8 cellular contexts compared by ENCODE assay signal in genomic region chr7:99505324-99505662, GRCh38. TPM values are rescaled to one million over a fixed set of nuclear protein-coding genes. Genes with fewer than 3 reads are reported as not detected.
DNase-seq lines count a peak whose midpoint lies in the region; ATAC-seq and TF ChIP-seq lines count a peak whose summit lies in the region.

No MANE protein-coding gene starts in this region.

- no peaks in the 10 kb centered on the region for H3K36me3 ChIP-seq in smooth muscle cell (ENCODE audit: low read depth)

- peak overlapping the region; percentile 83 for H3K27ac ChIP-seq in foreskin keratinocyte
- peak overlapping the region; percentile 91 for H3K27ac ChIP-seq in smooth muscle cell (ENCODE audit: low read depth)

- H3K4me1 ChIP-seq in foreskin keratinocyte (no peaks in the 10 kb centered on the region), smooth muscle cell (ENCODE audit: low read depth) (peaks cover 12% of the 10 kb centered on the region)

- peaks cover 61% of the 10 kb centered on the region for H3K79me2 ChIP-seq in smooth muscle cell (ENCODE audit: low read depth)

- H3K9me3 Mint-ChIP-seq in activated naive CD4-positive, alpha-beta T cell treated with anti-CD3 and anti-CD28 coated beads, Interleukin-2, amount 10 ng/mL, durations not matched to agents 7 days and 5 days: no peaks in the 10 kb centered on the region

- no peaks in the 10 kb centered on the region for H3F3A ChIP-seq in smooth muscle cell (ENCODE audit: low read depth)

- CTCF ChIA-PET in activated naive CD4-positive, alpha-beta T cell treated with anti-CD3 and anti-CD28 coated beads, Interleukin-2, amount 10 ng/mL, durations not matched to agents 7 days and 5 days (lab: Charles Lee): no interaction called here

- H3K27me3 Mint-ChIP-seq in activated naive CD4-positive, alpha-beta T cell treated with anti-CD3 and anti-CD28 coated beads, Interleukin-2, amount 10 ng/mL, durations not matched to agents 7 days and 5 days: no peaks in the 10 kb centered on the region

- TF ChIP-seq CTCF in foreskin keratinocyte (conservative IDR thresholded peaks at IDR 0.05): no peak
- TF ChIP-seq CTCF in smooth muscle cell (IDR thresholded peaks at IDR 0.05; ENCODE audit: borderline replicate concordance, insufficient read depth, poor library complexity, severe bottlenecking): no peak

- H2AFZ ChIP-seq in smooth muscle cell (ENCODE audit: low read depth): peak overlapping the region; percentile 97

- H3K9me3 ChIP-seq in smooth muscle cell (replicated peaks; ENCODE audit: low read depth): no peaks in the 10 kb centered on the region

- peaks cover 12% of the 10 kb centered on the region for H3K36me3 Mint-ChIP-seq in activated naive CD4-positive, alpha-beta T cell treated with anti-CD3 and anti-CD28 coated beads, Interleukin-2, amount 10 ng/mL, durations not matched to agents 7 days and 5 days

- peak; percentile 4 for ATAC-seq in SK-N-SH treated with all-trans-retinoic acid at 6 μM for 48 hours
- ATAC-seq in foreskin keratinocyte: no peak
- ATAC-seq in GM21515 (IDR thresholded peaks at IDR 0.05; ENCODE audit: unreplicated experiment): no peak

- H3K9ac ChIP-seq in smooth muscle cell (ENCODE audit: low read depth): peak overlapping the region; percentile 92

- DNase-seq in activated naive CD4-positive, alpha-beta T cell treated with anti-CD3 and anti-CD28 coated beads, Interleukin-2, amount 10 ng/mL, durations not matched to agents 7 days and 5 days: no peak
- no peak for DNase-seq in activated naive CD4-positive, alpha-beta T cell treated with Interleukin-2 at 50 U/mL for 16 hours
- DNase-seq in foreskin keratinocyte (no peak), smooth muscle cell (lab: John Stamatoyannopoulos, UW; ENCODE audit: unreplicated experiment) (no peak), activated gamma-delta T cell (lab: John Stamatoyannopoulos, UW) (no peak), putamen (ENCODE audit: low spot score) (no peak)

- 3% methylated on average over 11 of the region's 11 CpGs for WGBS in smooth muscle cell (ENCODE audit: low lambda C conversion rate)

- peak overlapping the region; percentile 99 for H3K27ac Mint-ChIP-seq in activated naive CD4-positive, alpha-beta T cell treated with anti-CD3 and anti-CD28 coated beads, Interleukin-2, amount 10 ng/mL, durations not matched to agents 7 days and 5 days

- peaks cover 39% of the 10 kb centered on the region for H3K4me1 Mint-ChIP-seq in activated naive CD4-positive, alpha-beta T cell treated with anti-CD3 and anti-CD28 coated beads, Interleukin-2, amount 10 ng/mL, durations not matched to agents 7 days and 5 days

- peak overlapping the region; percentile 94 for H3K4me2 ChIP-seq in smooth muscle cell

- H4K20me1 ChIP-seq in smooth muscle cell (ENCODE audit: low read depth): peaks cover 25% of the 10 kb centered on the region

- peak overlapping the region; percentile 96 for H3K4me3 ChIP-seq in smooth muscle cell

- H3K27me3 ChIP-seq in foreskin keratinocyte (no peaks in the 10 kb centered on the region), smooth muscle cell (ENCODE audit: low read depth) (no peaks in the 10 kb centered on the region)

- H3K4me3 Mint-ChIP-seq in activated naive CD4-positive, alpha-beta T cell treated with anti-CD3 and anti-CD28 coated beads, Interleukin-2, amount 10 ng/mL, durations not matched to agents 7 days and 5 days: peak overlapping the region; percentile 93

TF ChIP-seq in SK-N-SH treated with all-trans-retinoic acid at 6 μM for 48 hours, 23 proteins besides CTCF, POLR2A, EP300 and RAD21:
- TF ChIP-seq OSR1 (CRISPR knock-in tag; IDR thresholded peaks at IDR 0.05): no peak
- no peak for TF ChIP-seq TCF4 (CRISPR knock-in tag; IDR thresholded peaks at IDR 0.05; ENCODE audit: borderline replicate concordance)
- no peak for TF ChIP-seq PPARA (CRISPR knock-in tag; IDR thresholded peaks at IDR 0.05; ENCODE audit: borderline replicate concordance)

RNA-seq across cellular contexts. Expression of gene ZKSCAN5, which starts 0.8 kb away (rescaled TPM):
- total RNA-seq in foreskin keratinocyte: 10.7 and 11.1 TPM in 2 replicates
- polyA plus RNA-seq in foreskin keratinocyte: 4.3 and 4.4 TPM in 2 replicates
- 16.5 and 20.2 TPM in 2 replicates for total RNA-seq in smooth muscle cell
- polyA plus RNA-seq in smooth muscle cell: 7.6 and 8.4 TPM in 2 replicates

RNA-seq across cellular contexts. Expression of gene ZNF394, which starts 5.2 kb away (rescaled TPM):
- total RNA-seq in foreskin keratinocyte (14.7 and 15.4 TPM in 2 replicates), smooth muscle cell (14.6 and 27.7 TPM in 2 replicates)
- polyA plus RNA-seq in foreskin keratinocyte (10.6 and 10.7 TPM in 2 replicates), smooth muscle cell (13.2 and 21.2 TPM in 2 replicates)

RNA-seq across cellular contexts. Expression of gene ZNF789, which starts 32.6 kb away (rescaled TPM):
- 4.2 and 6.1 TPM in 2 replicates for total RNA-seq in foreskin keratinocyte
- 2.4 and 2.8 TPM in 2 replicates for polyA plus RNA-seq in foreskin keratinocyte
- total RNA-seq in smooth muscle cell: 1.6 and 2.5 TPM in 2 replicates
- 2.2 and 4.0 TPM in 2 replicates for polyA plus RNA-seq in smooth muscle cell

RNA-seq across cellular contexts. Expression of gene ATP5MF, which starts 39.3 kb away (rescaled TPM):
- total RNA-seq in foreskin keratinocyte (574 and 629 TPM in 2 replicates), smooth muscle cell (1,182 and 2,081 TPM in 2 replicates)
- polyA plus RNA-seq in foreskin keratinocyte (1,137 and 1,181 TPM in 2 replicates), smooth muscle cell (698 and 730 TPM in 2 replicates)

RNA-seq across cellular contexts. Expression of gene FAM200A, which starts 46.6 kb away (rescaled TPM):
- total RNA-seq in foreskin keratinocyte (5.6 and 5.8 TPM in 2 replicates), smooth muscle cell (10.0 and 12.8 TPM in 2 replicates)
- polyA plus RNA-seq in foreskin keratinocyte (3.2 and 3.6 TPM in 2 replicates), smooth muscle cell (5.9 and 8.1 TPM in 2 replicates)
